ENCODE assay signal across 1 cellular context in the genomic region with DNA sequence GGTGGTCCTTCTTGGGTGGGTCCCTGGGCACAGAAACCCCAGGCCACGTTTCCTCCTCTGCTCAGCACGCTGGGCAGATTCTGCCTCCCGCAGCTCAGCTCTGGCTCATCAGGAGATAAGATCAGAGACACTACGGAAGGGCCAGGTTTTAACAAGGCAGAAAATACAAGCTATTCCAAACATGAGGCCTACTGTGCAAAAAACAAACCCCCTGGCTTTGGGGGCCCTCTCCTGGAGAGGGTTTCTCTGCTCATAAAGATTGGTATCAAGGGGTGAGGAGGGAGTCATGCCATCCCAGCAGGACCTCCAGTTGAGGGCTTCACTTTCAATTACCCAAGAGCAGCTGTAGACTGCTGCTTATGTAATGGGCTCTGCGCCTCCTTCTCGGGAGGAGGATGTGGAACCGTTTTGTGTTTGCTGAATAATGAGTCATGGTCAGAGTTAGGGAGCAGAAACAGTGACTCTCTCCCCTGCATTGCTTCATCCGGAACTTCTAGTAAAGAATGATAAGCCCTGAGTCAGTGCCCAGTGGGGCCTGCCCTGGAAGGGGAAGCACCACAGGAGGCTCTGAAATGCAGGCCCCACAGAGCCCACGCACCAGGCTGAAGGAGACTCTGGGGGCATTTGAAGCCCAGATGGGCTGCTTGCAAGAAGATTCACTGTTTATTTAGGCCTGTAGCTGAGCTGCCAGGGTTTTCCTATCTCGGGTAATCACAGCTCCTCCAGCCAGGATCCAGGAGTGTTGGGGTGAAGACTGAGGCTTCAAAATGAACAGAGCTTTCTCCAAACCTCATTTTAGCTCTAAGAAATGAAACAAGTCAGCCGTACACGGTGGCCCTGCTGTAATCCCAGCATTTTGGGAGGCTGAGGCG.
A peak's percentile ranks its signal among the peaks of the same experiment; 100 is the strongest.
TF ChIP-seq lines count a peak whose summit lies in the region.

No MANE protein-coding gene starts in this region.

TF ChIP-seq in HepG2, 621 proteins besides CTCF, POLR2A, EP300 and RAD21 (continued from another document and continues in another):
- TF ChIP-seq HMGXB4 (CRISPR knock-in tag; IDR thresholded peaks at IDR 0.05; ENCODE audit: borderline replicate concordance in 1 of 2, low read depth in 1 of 2) (peak in 1 of 2 experiments; percentile 63; a peak in 1 of 4 replicates), NFYB (CRISPR knock-in tag; IDR thresholded peaks at IDR 0.05) (no peak), MIER2 (CRISPR knock-in tag; IDR thresholded peaks at IDR 0.05) (peak; percentile 56; the same call in 1 of the 2 replicates), HMG20B (CRISPR knock-in tag; conservative IDR thresholded peaks at IDR 0.05) (peak; percentile 76; the same call in 1 of the 2 replicates), EZH2 (conservative IDR thresholded peaks at IDR 0.05; ENCODE audit: low read depth, low read length) (no peak), ZNF878 (CRISPR knock-in tag; IDR thresholded peaks at IDR 0.05) (0 out of 2 replicates have a peak, but pooled peaks have one; percentile 42), TRIM24 (CRISPR knock-in tag; IDR thresholded peaks at IDR 0.05) (peak; percentile 70; the same call in 1 of the 2 replicates), MYC (CRISPR knock-in tag; IDR thresholded peaks at IDR 0.05; ENCODE audit: borderline replicate concordance) (peak; percentile 44; the same call in 1 of the 2 replicates), UBTF (CRISPR knock-in tag; IDR thresholded peaks at IDR 0.05) (peak; percentile 65; the same call in 1 of the 2 replicates), LCORL (IDR thresholded peaks at IDR 0.05) (peak; percentile 38; the same call in 1 of the 2 replicates), LCORL (CRISPR knock-in tag; IDR thresholded peaks at IDR 0.05) (peak; percentile 88), ZNF337 (CRISPR knock-in tag; IDR thresholded peaks at IDR 0.05; ENCODE audit: borderline replicate concordance, low read depth) (no peak), ZFP36 (IDR thresholded peaks at IDR 0.05; ENCODE audit: borderline replicate concordance, low read depth, low read length, partially characterized antibody) (no peak), THAP11 (CRISPR knock-in tag; IDR thresholded peaks at IDR 0.05) (peak; percentile 73), ZNF431 (CRISPR knock-in tag; IDR thresholded peaks at IDR 0.05; ENCODE audit: borderline replicate concordance, low read depth) (no peak; the same call in 1 of the 2 replicates), RARG (CRISPR knock-in tag; IDR thresholded peaks at IDR 0.05; ENCODE audit: low read depth) (no peak), TCF7 (IDR thresholded peaks at IDR 0.05; ENCODE audit: low read depth) (peak; percentile 26; the same call in 1 of the 2 replicates), PAXIP1 (CRISPR knock-in tag; conservative IDR thresholded peaks at IDR 0.05) (peak; percentile 69), SOX13 (IDR thresholded peaks at IDR 0.05) (0 out of 2 replicates have a peak, but pooled peaks have one; percentile 38), SOX13 (CRISPR knock-in tag; conservative IDR thresholded peaks at IDR 0.05 in 1 of 2, IDR thresholded peaks at IDR 0.05 in 1 of 2) (peak in 1 of 2 experiments; percentile 82; a peak in 2 of 4 replicates), MZF1 (CRISPR knock-in tag; IDR thresholded peaks at IDR 0.05; ENCODE audit: borderline replicate concordance) (no peak), SP4 (CRISPR knock-in tag; IDR thresholded peaks at IDR 0.05) (no peak), ZFP90 (CRISPR knock-in tag; IDR thresholded peaks at IDR 0.05; ENCODE audit: borderline replicate concordance) (no peak), THRA (CRISPR knock-in tag; IDR thresholded peaks at IDR 0.05; ENCODE audit: borderline replicate concordance) (peak; percentile 74), ZFP37 (CRISPR knock-in tag; IDR thresholded peaks at IDR 0.05; ENCODE audit: borderline replicate concordance) (no peak), HDAC1 (CRISPR knock-in tag; IDR thresholded peaks at IDR 0.05) (peak; percentile 69), ZNF607 (CRISPR knock-in tag; IDR thresholded peaks at IDR 0.05; ENCODE audit: borderline replicate concordance) (no peak), BHLHE40 (IDR thresholded peaks at IDR 0.05; ENCODE audit: low read length) (no peak), FLYWCH1 (CRISPR knock-in tag; IDR thresholded peaks at IDR 0.05) (no peak), ZFP1 (CRISPR knock-in tag; IDR thresholded peaks at IDR 0.05) (peak; percentile 38; the same call in 1 of the 2 replicates), NFE2 (CRISPR knock-in tag; IDR thresholded peaks at IDR 0.05) (no peak), TCF7L2 (IDR thresholded peaks at IDR 0.05; ENCODE audit: low read depth, low read length) (no peak), MXD4 (CRISPR knock-in tag; IDR thresholded peaks at IDR 0.05) (no peak; the same call in 1 of the 2 replicates), TBX3 (IDR thresholded peaks at IDR 0.05; ENCODE audit: borderline replicate concordance) (no peak), CCAR2 (optimal IDR thresholded peaks at IDR 0.05; ENCODE audit: low read depth, low read length) (no peak), KDM3A (CRISPR knock-in tag; IDR thresholded peaks at IDR 0.05; ENCODE audit: low read depth) (peak; percentile 81; the same call in 1 of the 2 replicates), CREBL2 (CRISPR knock-in tag; IDR thresholded peaks at IDR 0.05; ENCODE audit: borderline replicate concordance) (no peak), POLR2G (IDR thresholded peaks at IDR 0.05; ENCODE audit: low read depth, low read length) (peak; percentile 76), ZBTB20 (CRISPR knock-in tag; IDR thresholded peaks at IDR 0.05; ENCODE audit: borderline replicate concordance, low read depth) (0 out of 2 replicates have a peak, but pooled peaks have one; percentile 71), ISL2 (CRISPR knock-in tag; IDR thresholded peaks at IDR 0.05) (peak; percentile 53; the same call in 1 of the 2 replicates)
- TF ChIP-seq, protein P1, sequence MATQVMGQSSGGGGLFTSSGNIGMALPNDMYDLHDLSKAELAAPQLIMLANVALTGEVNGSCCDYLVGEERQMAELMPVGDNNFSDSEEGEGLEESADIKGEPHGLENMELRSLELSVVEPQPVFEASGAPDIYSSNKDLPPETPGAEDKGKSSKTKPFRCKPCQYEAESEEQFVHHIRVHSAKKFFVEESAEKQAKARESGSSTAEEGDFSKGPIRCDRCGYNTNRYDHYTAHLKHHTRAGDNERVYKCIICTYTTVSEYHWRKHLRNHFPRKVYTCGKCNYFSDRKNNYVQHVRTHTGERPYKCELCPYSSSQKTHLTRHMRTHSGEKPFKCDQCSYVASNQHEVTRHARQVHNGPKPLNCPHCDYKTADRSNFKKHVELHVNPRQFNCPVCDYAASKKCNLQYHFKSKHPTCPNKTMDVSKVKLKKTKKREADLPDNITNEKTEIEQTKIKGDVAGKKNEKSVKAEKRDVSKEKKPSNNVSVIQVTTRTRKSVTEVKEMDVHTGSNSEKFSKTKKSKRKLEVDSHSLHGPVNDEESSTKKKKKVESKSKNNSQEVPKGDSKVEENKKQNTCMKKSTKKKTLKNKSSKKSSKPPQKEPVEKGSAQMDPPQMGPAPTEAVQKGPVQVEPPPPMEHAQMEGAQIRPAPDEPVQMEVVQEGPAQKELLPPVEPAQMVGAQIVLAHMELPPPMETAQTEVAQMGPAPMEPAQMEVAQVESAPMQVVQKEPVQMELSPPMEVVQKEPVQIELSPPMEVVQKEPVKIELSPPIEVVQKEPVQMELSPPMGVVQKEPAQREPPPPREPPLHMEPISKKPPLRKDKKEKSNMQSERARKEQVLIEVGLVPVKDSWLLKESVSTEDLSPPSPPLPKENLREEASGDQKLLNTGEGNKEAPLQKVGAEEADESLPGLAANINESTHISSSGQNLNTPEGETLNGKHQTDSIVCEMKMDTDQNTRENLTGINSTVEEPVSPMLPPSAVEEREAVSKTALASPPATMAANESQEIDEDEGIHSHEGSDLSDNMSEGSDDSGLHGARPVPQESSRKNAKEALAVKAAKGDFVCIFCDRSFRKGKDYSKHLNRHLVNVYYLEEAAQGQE (IDR thresholded peaks at IDR 0.05; ENCODE audit: borderline replicate concordance in 1 of 2, low read depth in 1 of 2, low read length in 2 of 2), result no peak; a peak in 1 of 4 replicates
- TF ChIP-seq, protein P2, sequence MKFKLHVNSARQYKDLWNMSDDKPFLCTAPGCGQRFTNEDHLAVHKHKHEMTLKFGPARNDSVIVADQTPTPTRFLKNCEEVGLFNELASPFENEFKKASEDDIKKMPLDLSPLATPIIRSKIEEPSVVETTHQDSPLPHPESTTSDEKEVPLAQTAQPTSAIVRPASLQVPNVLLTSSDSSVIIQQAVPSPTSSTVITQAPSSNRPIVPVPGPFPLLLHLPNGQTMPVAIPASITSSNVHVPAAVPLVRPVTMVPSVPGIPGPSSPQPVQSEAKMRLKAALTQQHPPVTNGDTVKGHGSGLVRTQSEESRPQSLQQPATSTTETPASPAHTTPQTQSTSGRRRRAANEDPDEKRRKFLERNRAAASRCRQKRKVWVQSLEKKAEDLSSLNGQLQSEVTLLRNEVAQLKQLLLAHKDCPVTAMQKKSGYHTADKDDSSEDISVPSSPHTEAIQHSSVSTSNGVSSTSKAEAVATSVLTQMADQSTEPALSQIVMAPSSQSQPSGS (CRISPR knock-in tag; IDR thresholded peaks at IDR 0.05), result peak; percentile 72; the same call in 1 of the 2 replicates
- TF ChIP-seq, protein P3, sequence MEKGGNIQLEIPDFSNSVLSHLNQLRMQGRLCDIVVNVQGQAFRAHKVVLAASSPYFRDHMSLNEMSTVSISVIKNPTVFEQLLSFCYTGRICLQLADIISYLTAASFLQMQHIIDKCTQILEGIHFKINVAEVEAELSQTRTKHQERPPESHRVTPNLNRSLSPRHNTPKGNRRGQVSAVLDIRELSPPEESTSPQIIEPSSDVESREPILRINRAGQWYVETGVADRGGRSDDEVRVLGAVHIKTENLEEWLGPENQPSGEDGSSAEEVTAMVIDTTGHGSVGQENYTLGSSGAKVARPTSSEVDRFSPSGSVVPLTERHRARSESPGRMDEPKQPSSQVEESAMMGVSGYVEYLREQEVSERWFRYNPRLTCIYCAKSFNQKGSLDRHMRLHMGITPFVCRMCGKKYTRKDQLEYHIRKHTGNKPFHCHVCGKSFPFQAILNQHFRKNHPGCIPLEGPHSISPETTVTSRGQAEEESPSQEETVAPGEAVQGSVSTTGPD (CRISPR knock-in tag; IDR thresholded peaks at IDR 0.05), result no peak
- TF ChIP-seq, protein P4, sequence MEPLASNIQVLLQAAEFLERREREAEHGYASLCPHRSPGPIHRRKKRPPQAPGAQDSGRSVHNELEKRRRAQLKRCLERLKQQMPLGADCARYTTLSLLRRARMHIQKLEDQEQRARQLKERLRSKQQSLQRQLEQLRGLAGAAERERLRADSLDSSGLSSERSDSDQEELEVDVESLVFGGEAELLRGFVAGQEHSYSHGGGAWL (CRISPR knock-in tag; IDR thresholded peaks at IDR 0.05), result no peak
